In genomic region chr1:86758570-86758969, GRCh38 we compare ENCODE assay signal across 24 cellular contexts. TPM values are rescaled to one million over a fixed set of nuclear protein-coding genes. Genes with fewer than 3 reads are reported as not detected.
DNase-seq lines count a peak whose midpoint lies in the region; TF ChIP-seq lines count a peak whose summit lies in the region.
"Had no signal": no experiment of that assay in that cellular context is flagged by ENCODE, and none has a peak within 500 bp of the region (broad histone marks: within the 10 kb centered on the region; RNA-seq: fewer than 3 reads in every experiment).

No MANE protein-coding gene starts in this region.

- no peak for TF ChIP-seq POLR2A in transverse colon (IDR thresholded peaks at IDR 0.05)
- no peak for TF ChIP-seq POLR2A in tibial nerve (IDR thresholded peaks at IDR 0.05)

- H3K4me1 ChIP-seq in colonic mucosa, result no peaks in the 10 kb centered on the region
- peaks cover 0 to 34% (median 2%) of the 10 kb centered on the region in 4 donors for H3K4me1 ChIP-seq in transverse colon
- no peaks in the 10 kb centered on the region for H3K4me1 ChIP-seq in tibial nerve
- H3K4me1 ChIP-seq: esophagus muscularis mucosa, neural progenitor cell had no signal

- in situ Hi-C loops in transverse colon (cut with MboI; ENCODE audit: low pct_ligation_motif_present in 1 of 4, low pct_unique_long_range_greater_than_20kb in 1 of 4, low sequenced_read_pairs in 3 of 4), result no loop called here

- H3K36me3 ChIP-seq in colonic mucosa (no peaks in the 10 kb centered on the region), transverse colon (no peaks in the 10 kb centered on the region), tibial nerve (no peaks in the 10 kb centered on the region)
- H3K36me3 ChIP-seq: brain microvascular endothelial cell, esophagus muscularis mucosa, neural progenitor cell, upper lobe of left lung had no signal

- WGBS in transverse colon (ENCODE audit: low coverage in 1 of 2), 2 donors, result 61 to 71% methylated on average over 1 to 3 of the region's 3 CpGs
- 92 to 98% methylated on average over 3 of the region's 3 CpGs for WGBS in tibial nerve, 2 donors

- no peak overlapping the region for H3K4me3 ChIP-seq in colonic mucosa
- no peak overlapping the region for H3K4me3 ChIP-seq in transverse colon
- no peak overlapping the region for H3K4me3 ChIP-seq in tibial nerve
- H3K4me3 ChIP-seq: esophagus muscularis mucosa, neural progenitor cell, upper lobe of left lung had no signal

- H3K9ac ChIP-seq in colonic mucosa (ENCODE audit: low read depth in 2 of 2, low read length in 2 of 2), result no peak overlapping the region
- H3K9ac ChIP-seq: KMS-11, neural progenitor cell had no signal

- H3K9me3 ChIP-seq in colonic mucosa (no peaks in the 10 kb centered on the region), transverse colon (no peaks in the 10 kb centered on the region), tibial nerve (peaks cover 0 to 8% (median 0%) of the 10 kb centered on the region in 4 donors)
- H3K9me3 ChIP-seq: esophagus muscularis mucosa, upper lobe of left lung had no signal

- intact Hi-C loops in colonic mucosa (cut with DNase I), result no loop called here
- intact Hi-C loops in transverse colon (cut with DNase I; ENCODE audit: low total_unique reads), result no loop called here

- H3K27ac ChIP-seq in colonic mucosa (no peak overlapping the region), transverse colon (no peak overlapping the region), tibial nerve (no peak overlapping the region)
- H3K27ac ChIP-seq: 22Rv1, brain microvascular endothelial cell, esophagus muscularis mucosa, HL-60, KMS-11, neural progenitor cell, upper lobe of left lung had no signal

- TF ChIP-seq CTCF in colonic mucosa (IDR thresholded peaks at IDR 0.05) (no peak), transverse colon (IDR thresholded peaks at IDR 0.05) (no peak), tibial nerve (IDR thresholded peaks at IDR 0.05) (no peak)

- H3K27me3 ChIP-seq in colonic mucosa, result no peaks in the 10 kb centered on the region
- H3K27me3 ChIP-seq in transverse colon, result no peaks in the 10 kb centered on the region
- H3K27me3 ChIP-seq in tibial nerve, result no peaks in the 10 kb centered on the region
- H3K27me3 ChIP-seq: brain microvascular endothelial cell, neural progenitor cell, upper lobe of left lung had no signal

- DNase-seq in NCI-H1417 (lab: John Stamatoyannopoulos, UW) (peak in 2 of 3 experiments; percentile 24 to 54), NCI-H1417 treated with DMSO at 0.1 percent for 48 hours (lab: John Stamatoyannopoulos, UW) (no peak), NCI-H510A (lab: John Stamatoyannopoulos, UW) (peak; percentile 95), colonic mucosa (peak; percentile 85), transverse colon (peak; percentile 78), tibial nerve (ENCODE audit: low spot score in 2 of 2) (no peak), NOMO-1 (lab: John Stamatoyannopoulos, UW; ENCODE audit: unreplicated experiment in 2 of 2) (no peak)
- no peak for DNase-seq in activated CD4-positive, alpha-beta T cell treated with anti-CD3 and anti-CD28 coated beads for 1 hour
- DNase-seq: activated CD4-positive, alpha-beta memory T cell treated with anti-CD3 and anti-CD28 coated beads for 36 hours; activated T-cell treated with anti-CD3 and anti-CD28 coated beads, Interleukin-2, amount 50 U/mL, for 1 hour; brain microvascular endothelial cell; DMS 273 treated with DMSO at 0.1 percent for 48 hours; H7; islet precursor cell; mesendoderm; NCI-H1694; stimulated activated naive CD8-positive, alpha-beta T cell treated with anti-CD3 and anti-CD28 coated beads, Interleukin-15, Interleukin-2, amounts not matched to agents 100 U/mL and 50 U/mL, for 24 hours; T-cell; upper lobe of left lung had no signal

- TF ChIP-seq EP300 in transverse colon (IDR thresholded peaks at IDR 0.05; ENCODE audit: low read depth) (no peak), tibial nerve (IDR thresholded peaks at IDR 0.05) (no peak)

RNA-seq across cellular contexts. Expression of gene SH3GLB1, which starts 54.2 kb away (rescaled TPM):
- total RNA-seq in colonic mucosa (100 to 1,000 TPM in 1 of 2 donors, 10 to 100 TPM in 1; 76.7 to 134 TPM), transverse colon (10 to 100 TPM; 52.5 to 75.1 (median 63.4) TPM), tibial nerve (10 to 100 TPM; 37.7 to 46.1 (median 40.1) TPM)

Comparison
In these comparisons a context has a peak if more than half of its experiments do, and no peak if none do; other contexts are left out.
1. DNase-seq: peak in NCI-H1417 (2 of 3), NCI-H510A (single experiment), colonic mucosa (single experiment) and transverse colon (single experiment); none in NCI-H1417 treated with DMSO at 0.1 percent for 48 hours (single experiment), tibial nerve (0 of 2), activated CD4-positive, alpha-beta T cell treated with anti-CD3 and anti-CD28 coated beads for 1 hour (single experiment) and NOMO-1 (0 of 2).